8 cellular contexts compared by ENCODE assay signal in genomic region chr6:27020553-27020880, GRCh38.
DNase-seq lines count a peak whose midpoint lies in the region; ATAC-seq and TF ChIP-seq lines count a peak whose summit lies in the region.

No MANE protein-coding gene starts in this region.

- H2BK120ac ChIP-seq in mesendoderm (ENCODE audit: low read depth, low read length), result no peak overlapping the region

- peaks cover 9% of the 10 kb centered on the region for H3K4me1 ChIP-seq in mammary epithelial cell (ENCODE audit: insufficient read depth, low read length)
- no peaks in the 10 kb centered on the region for H3K4me1 ChIP-seq in mesendoderm (ENCODE audit: control insufficient read depth, low read depth, low read length)
- no peaks in the 10 kb centered on the region for H3K4me1 ChIP-seq in transverse colon

- H3K27me3 Mint-ChIP-seq in activated naive CD4-positive, alpha-beta T cell treated with anti-CD3 and anti-CD28 coated beads, Interleukin-2, amount 50 U/mL, for 24 hours, result peaks cover 21% of the 10 kb centered on the region

- peak overlapping the region; percentile 78 for H3K4me2 ChIP-seq in mammary epithelial cell (ENCODE audit: insufficient read depth, low read depth, low read length)
- H3K4me2 ChIP-seq in mesendoderm (ENCODE audit: low read length), result peak overlapping the region; percentile 61

- H3K4me3 ChIP-seq in mammary epithelial cell (replicated peaks in 1 of 3; ENCODE audit: insufficient read depth in 1 of 3, low read depth in 2 of 3, low read length in 3 of 3) (peak overlapping the region; percentile 60 to 63 (median 62)), mesendoderm (ENCODE audit: low read length) (peak overlapping the region; percentile 47), transverse colon (peak overlapping the region; percentile 48 to 71 (median 60))

- no peak overlapping the region for H3K23ac ChIP-seq in mesendoderm (ENCODE audit: low read length)

- H3K27ac Mint-ChIP-seq in activated naive CD4-positive, alpha-beta T cell treated with anti-CD3 and anti-CD28 coated beads, Interleukin-2, amount 50 U/mL, for 24 hours, result no peak overlapping the region

- BruUV-seq in mammary epithelial cell (replicated peaks; lab: Mats Ljungman, UMichigan), result no TSS peak

- H3K27ac ChIP-seq in mammary epithelial cell (ENCODE audit: insufficient read depth, low read depth, low read length) (peak overlapping the region; percentile 81), mesendoderm (ENCODE audit: low read depth, low read length) (no peak overlapping the region), transverse colon (peak overlapping the region; percentile 87 to 93 (median 88))

- no peak overlapping the region for H3K18ac ChIP-seq in mesendoderm (ENCODE audit: low read length)

- H3K79me2 ChIP-seq in mammary epithelial cell (ENCODE audit: insufficient read depth, low read length), result peaks cover 13% of the 10 kb centered on the region
- no peaks in the 10 kb centered on the region for H3K79me2 ChIP-seq in mesendoderm (ENCODE audit: control insufficient read depth, insufficient read depth, low read length)

- peak overlapping the region; percentile 78 for H3K4me3 Mint-ChIP-seq in activated naive CD4-positive, alpha-beta T cell treated with anti-CD3 and anti-CD28 coated beads, Interleukin-2, amount 50 U/mL, for 24 hours

- CTCF ChIA-PET in mammary epithelial cell (lab: Charles Lee; ENCODE audit: low non-redundant PET), result no interaction called here

- H4K20me1 ChIP-seq in mammary epithelial cell (ENCODE audit: insufficient read depth, low read length), result no peaks in the 10 kb centered on the region

- no peak for TF ChIP-seq EP300 in transverse colon (IDR thresholded peaks at IDR 0.05; ENCODE audit: low read depth)

- H2BK5ac ChIP-seq in mesendoderm (ENCODE audit: low read length), result no peak overlapping the region

- 4% methylated on average over 9 of the region's 9 CpGs for whole genome bisulfite sequencing in mammary epithelial cell (ENCODE audit: low coverage, missing lambda C conversion rate)
- no CpG with 5 or more reads among the region's 9 CpGs for WGBS in mesendoderm (ENCODE audit: extremely low coverage, insufficient coverage, low lambda C conversion rate)
- whole genome bisulfite sequencing in transverse colon (ENCODE audit: low coverage in 1 of 2), 2 donors, result 70 to 79% methylated on average over 9 of the region's 9 CpGs

- dilution Hi-C loops in mammary epithelial cell (cut with HindIII; ENCODE audit: low sequenced_read_pairs), result no loop called here

- peaks cover 6% of the 10 kb centered on the region for H3K9me3 Mint-ChIP-seq in activated naive CD4-positive, alpha-beta T cell treated with anti-CD3 and anti-CD28 coated beads, Interleukin-2, amount 50 U/mL, for 24 hours

- ATAC-seq in GM18861 (IDR thresholded peaks at IDR 0.05; ENCODE audit: unreplicated experiment) (no peak), GM18867 (IDR thresholded peaks at IDR 0.05; ENCODE audit: unreplicated experiment) (no peak)

- H3K4me1 Mint-ChIP-seq in activated naive CD4-positive, alpha-beta T cell treated with anti-CD3 and anti-CD28 coated beads, Interleukin-2, amount 50 U/mL, for 24 hours, result peaks cover 13% of the 10 kb centered on the region

- in situ Hi-C loops in mammary epithelial cell (cut with MboI; ENCODE audit: low sequenced_read_pairs in 2 of 2), result no loop called here
- in situ Hi-C loops in transverse colon (cut with MboI; ENCODE audit: low pct_ligation_motif_present in 1 of 4, low pct_unique_long_range_greater_than_20kb in 1 of 4, low sequenced_read_pairs in 3 of 4), result no loop called here

- H4K8ac ChIP-seq in mesendoderm (ENCODE audit: low read depth, low read length), result no peak overlapping the region

- TF ChIP-seq POLR2A in transverse colon (IDR thresholded peaks at IDR 0.05), result no peak

- intact Hi-C loops in mammary epithelial cell (cut with micrococcal nuclease), result no loop called here
- intact Hi-C loops in transverse colon (cut with DNase I; ENCODE audit: low total_unique reads), result no loop called here

- H2AK5ac ChIP-seq in mesendoderm (ENCODE audit: low read length), result no peak overlapping the region

- H3K9ac ChIP-seq in mammary epithelial cell (ENCODE audit: insufficient read depth, low read length) (peak overlapping the region; percentile 23), mesendoderm (ENCODE audit: low read length) (peak overlapping the region; percentile 56)

- H3K9me3 ChIP-seq in mammary epithelial cell (replicated peaks; ENCODE audit: insufficient read depth, low read length), result no peaks in the 10 kb centered on the region
- peaks cover 6 to 8% of the 10 kb centered on the region in 2 donors for H3K9me3 ChIP-seq in transverse colon

- TF ChIP-seq CTCF in mammary epithelial cell (conservative IDR thresholded peaks at IDR 0.05 in 1 of 2, IDR thresholded peaks at IDR 0.05 in 1 of 2; ENCODE audit: extremely low read depth in 1 of 2, insufficient read depth in 1 of 2, low read depth in 1 of 2, low read length in 2 of 2) (no peak), transverse colon (IDR thresholded peaks at IDR 0.05) (no peak)

- H3K4ac ChIP-seq in mesendoderm (ENCODE audit: low read depth, low read length), result no peak overlapping the region

- H3K36me3 Mint-ChIP-seq in activated naive CD4-positive, alpha-beta T cell treated with anti-CD3 and anti-CD28 coated beads, Interleukin-2, amount 50 U/mL, for 24 hours, result no peaks in the 10 kb centered on the region

- DNase-seq in activated naive CD4-positive, alpha-beta T cell treated with anti-CD3 and anti-CD28 coated beads, Interleukin-2, amount 50 U/mL, for 16 hours, result no peak
- DNase-seq in mammary epithelial cell (no peak), mesendoderm (no peak), transverse colon (no peak), GM19240 (ENCODE audit: insufficient read length, low spot score) (no peak)

- H3K36me3 ChIP-seq in mammary epithelial cell (ENCODE audit: insufficient read depth, low read length), result no peaks in the 10 kb centered on the region
- no peaks in the 10 kb centered on the region for H3K36me3 ChIP-seq in mesendoderm (ENCODE audit: control insufficient read depth, insufficient read depth, low read length)
- H3K36me3 ChIP-seq in transverse colon, result no peaks in the 10 kb centered on the region

- H3K27me3 ChIP-seq in mammary epithelial cell (ENCODE audit: insufficient read depth, low read length) (no peaks in the 10 kb centered on the region), mesendoderm (ENCODE audit: insufficient read depth, low read length, poor library complexity) (no peaks in the 10 kb centered on the region), transverse colon (peaks cover 5% of the 10 kb centered on the region)

- H2AFZ ChIP-seq in mammary epithelial cell (ENCODE audit: low read depth, low read length), result peak overlapping the region; percentile 88

- H4K5ac ChIP-seq in mesendoderm (ENCODE audit: low read length), result no peak overlapping the region

- no peaks in the 10 kb centered on the region for H3K79me1 ChIP-seq in mesendoderm (ENCODE audit: low read length)

- peak overlapping the region; percentile 59 for H3K56ac ChIP-seq in mesendoderm (ENCODE audit: low read length)

- H2BK15ac ChIP-seq in mesendoderm (replicated peaks; ENCODE audit: low read depth), result no peak overlapping the region
